In the genomic region with DNA sequence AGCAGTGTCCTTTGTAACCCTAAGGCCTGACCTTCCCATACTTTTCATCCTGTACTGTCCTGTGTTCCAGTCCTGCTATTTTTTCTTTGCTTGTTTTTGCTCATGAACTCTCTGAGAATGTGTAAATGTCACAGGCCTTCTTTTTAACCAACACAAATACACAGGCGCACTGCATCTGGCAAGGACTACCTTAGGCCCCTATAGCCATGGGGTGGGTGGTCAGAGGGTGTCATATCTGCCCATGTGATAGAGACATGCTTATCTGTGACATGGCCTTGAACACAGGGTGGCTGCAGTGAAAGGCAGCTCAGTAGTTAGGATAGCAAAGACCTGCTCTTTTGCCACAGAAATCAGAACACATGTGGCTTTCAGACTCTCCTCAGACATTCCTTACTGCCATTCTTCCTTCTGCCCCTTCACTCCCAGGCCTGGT, we compare ENCODE assay signal across 39 cellular contexts. TPM values are rescaled to one million over a fixed set of nuclear protein-coding genes. Genes with fewer than 3 reads are reported as not detected.
"Had no signal": no experiment of that assay in that cellular context is flagged by ENCODE, and none has a peak within 500 bp of the region (broad histone marks: within the 10 kb centered on the region; RNA-seq: fewer than 3 reads in every experiment).

No MANE protein-coding gene starts in this region.

- H3K27ac Mint-ChIP-seq: activated B cell treated with CpG ODN at 0.5 μM for 24 hours; activated CD4-positive, alpha-beta memory T cell treated with anti-CD3 and anti-CD28 coated beads for 36 hours; activated CD4-positive, alpha-beta T cell treated with anti-CD3 and anti-CD28 coated beads, Interleukin-2, amount 10 ng/mL, durations not matched to agents 24 days and 14 days; activated CD8-positive, alpha-beta T cell treated with anti-CD3 and anti-CD28 coated beads for 36 hours; activated naive CD4-positive, alpha-beta T cell treated with anti-CD3 and anti-CD28 coated beads for 36 hours; activated naive CD8-positive, alpha-beta T cell treated with anti-CD3 and anti-CD28 coated beads for 36 hours; activated T-cell treated with anti-CD3 and anti-CD28 coated beads, Interleukin-2, amount 50 U/mL, for 72 hours; activated T-helper 1 cell treated with anti-CD3 and anti-CD28 coated beads, Interleukin-12 subunit alpha, Interleukin-12 subunit beta, Interleukin-2, Interleukin-4 antibody, amounts not matched to agents 30 ng/mL and 10 ng/mL and 1 ng/mL, durations not matched to agents 14 hours and 24 hours and 36 hours; activated T-helper 17 cell treated with anti-CD3 and anti-CD28 coated beads, Interleukin-2, amount 50 U/mL, for 72 hours; T-helper 1 cell treated with Interleukin-12 subunit alpha and Interleukin-12 subunit beta and Interleukin-4 antibody, amounts not matched to agents 30 μg/mL and 1 μg/mL, for 36 hours; T-helper 2 cell treated with Interferon-gamma antibody and Interleukin-4, amounts not matched to agents 5 μg/mL and 100 μg/mL, for 36 hours had no signal

- H3K4me1 ChIP-seq: adrenal gland, breast epithelium had no signal

- H3K27me3 ChIP-seq: adrenal gland, body of pancreas, breast epithelium had no signal

- ATAC-seq: activated CD8-positive, alpha-beta T cell treated with anti-CD3 and anti-CD28 coated beads for 36 hours; activated naive CD4-positive, alpha-beta T cell treated with anti-CD3 and anti-CD28 coated beads, Interleukin-2, amount 50 U/mL, for 72 hours; activated T-cell treated with anti-CD3 and anti-CD28 coated beads, Interleukin-2, amount 50 U/mL, for 4 hours; activated T-cell treated with anti-CD3 and anti-CD28 coated beads, Interleukin-2, amount 50 U/mL, for 72 hours; activated T-helper 17 cell treated with anti-CD3 and anti-CD28 coated beads, Interleukin-2, amount 50 U/mL, for 72 hours; body of pancreas had no signal

- H3K36me3 ChIP-seq: adrenal gland, brain microvascular endothelial cell, breast epithelium had no signal

- H3K4me3 ChIP-seq: adrenal gland, body of pancreas, breast epithelium had no signal

- DNase-seq: activated B cell treated with CpG ODN at 0.5 μM for 24 hours; activated CD4-positive, alpha-beta memory T cell treated with anti-CD3 and anti-CD28 coated beads for 36 hours; activated CD4-positive, alpha-beta T cell treated with anti-CD3 and anti-CD28 coated beads for 4 hours; activated CD4-positive, alpha-beta T cell treated with anti-CD3 and anti-CD28 coated beads, Interleukin-2, amount 10 ng/mL, durations not matched to agents 24 days and 14 days; activated CD4-positive, alpha-beta T cell treated with anti-CD3 and anti-CD28 coated beads, Interleukin-2, amount 50 U/mL, for 1 hour; activated CD4-positive, alpha-beta T cell treated with anti-CD3 and anti-CD28 coated beads, Interleukin-2, amount 50 U/mL, for 4 hours; activated CD4-positive, CD25-positive, alpha-beta regulatory T cell treated with anti-CD3 and anti-CD28 coated beads, Interleukin-2, amount 50 U/mL, for 72 hours; activated CD8-positive, alpha-beta memory T cell treated with anti-CD3 and anti-CD28 coated beads, Interleukin-2, amount 50 U/mL, for 4 hours; activated CD8-positive, alpha-beta T cell treated with anti-CD3 and anti-CD28 coated beads for 36 hours; activated effector memory CD4-positive, alpha-beta T cell treated with anti-CD3 and anti-CD28 coated beads, Interleukin-2, amount 50 U/mL, for 16 hours; activated gamma-delta T cell treated with Interleukin-2 at 50 U/mL for 16 hours; activated naive CD4-positive, alpha-beta T cell; activated naive CD4-positive, alpha-beta T cell treated with anti-CD3 and anti-CD28 coated beads for 36 hours; activated naive CD4-positive, alpha-beta T cell treated with anti-CD3 and anti-CD28 coated beads, Interleukin-2, amount 50 U/mL, for 16 hours; activated naive CD8-positive, alpha-beta T cell treated with anti-CD3 and anti-CD28 coated beads for 36 hours; activated T-cell treated with anti-CD3 and anti-CD28 coated beads for 4 hours; activated T-cell treated with anti-CD3 and anti-CD28 coated beads, Interleukin-2, amount 50 U/mL, for 1 hour; activated T-cell treated with anti-CD3 and anti-CD28 coated beads, Interleukin-2, amount 50 U/mL, for 4 hours; activated T-cell treated with anti-CD3 and anti-CD28 coated beads, Interleukin-2, amount 50 U/mL, for 72 hours; adrenal gland; amniotic stem cell; aorta; body of pancreas; brain microvascular endothelial cell; central memory CD4-positive, alpha-beta T cell; T-helper 1 cell; T-helper 2 cell; T-helper 9 cell had no signal

- H3K27me3 Mint-ChIP-seq: activated B cell treated with CpG ODN at 0.5 μM for 24 hours; activated CD4-positive, alpha-beta memory T cell treated with anti-CD3 and anti-CD28 coated beads for 36 hours; activated CD4-positive, alpha-beta T cell treated with anti-CD3 and anti-CD28 coated beads, Interleukin-2, amount 10 ng/mL, durations not matched to agents 24 days and 14 days; activated CD8-positive, alpha-beta T cell treated with anti-CD3 and anti-CD28 coated beads for 36 hours had no signal

- H3K27ac ChIP-seq: adrenal gland, body of pancreas, brain microvascular endothelial cell, breast epithelium, VCaP had no signal

- H3K9me3 ChIP-seq: adrenal gland, body of pancreas, breast epithelium had no signal

- H3K4me3 Mint-ChIP-seq: activated B cell treated with CpG ODN at 0.5 μM for 24 hours; activated CD4-positive, alpha-beta memory T cell treated with anti-CD3 and anti-CD28 coated beads for 36 hours; activated CD4-positive, alpha-beta T cell treated with anti-CD3 and anti-CD28 coated beads, Interleukin-2, amount 10 ng/mL, durations not matched to agents 24 days and 14 days; activated CD8-positive, alpha-beta T cell treated with anti-CD3 and anti-CD28 coated beads for 36 hours; activated naive CD4-positive, alpha-beta T cell treated with anti-CD3 and anti-CD28 coated beads for 36 hours; activated naive CD8-positive, alpha-beta T cell treated with anti-CD3 and anti-CD28 coated beads for 36 hours; activated T-cell treated with anti-CD3 and anti-CD28 coated beads, Interleukin-2, amount 50 U/mL, for 4 hours; activated T-cell treated with anti-CD3 and anti-CD28 coated beads, Interleukin-2, amount 50 U/mL, for 72 hours; activated T-helper 1 cell treated with anti-CD3 and anti-CD28 coated beads, Interleukin-12 subunit alpha, Interleukin-12 subunit beta, Interleukin-2, Interleukin-4 antibody, amounts not matched to agents 30 ng/mL and 10 ng/mL and 1 ng/mL, durations not matched to agents 14 hours and 24 hours and 36 hours; activated T-helper 17 cell treated with anti-CD3 and anti-CD28 coated beads, Interleukin-2, amount 50 U/mL, for 72 hours; T-helper 1 cell treated with Interleukin-12 subunit alpha and Interleukin-12 subunit beta and Interleukin-4 antibody, amounts not matched to agents 30 μg/mL and 1 μg/mL, for 36 hours; T-helper 2 cell treated with Interferon-gamma antibody and Interleukin-4, amounts not matched to agents 5 μg/mL and 100 μg/mL, for 36 hours had no signal

- H3K4me1 Mint-ChIP-seq: activated B cell treated with CpG ODN at 0.5 μM for 24 hours; activated CD4-positive, alpha-beta T cell treated with anti-CD3 and anti-CD28 coated beads, Interleukin-2, amount 10 ng/mL, durations not matched to agents 24 days and 14 days; activated naive CD8-positive, alpha-beta T cell treated with anti-CD3 and anti-CD28 coated beads for 36 hours; activated T-helper 17 cell treated with anti-CD3 and anti-CD28 coated beads, Interleukin-2, amount 50 U/mL, for 72 hours had no signal

- H3K36me3 Mint-ChIP-seq: activated CD4-positive, alpha-beta memory T cell treated with anti-CD3 and anti-CD28 coated beads for 36 hours; activated naive CD4-positive, alpha-beta T cell treated with anti-CD3 and anti-CD28 coated beads, Interleukin-2, amount 50 U/mL, for 72 hours; activated naive CD8-positive, alpha-beta T cell treated with anti-CD3 and anti-CD28 coated beads for 36 hours had no signal

- H3K9me3 Mint-ChIP-seq: activated B cell treated with CpG ODN at 0.5 μM for 24 hours; activated CD4-positive, alpha-beta memory T cell treated with anti-CD3 and anti-CD28 coated beads for 36 hours; activated CD4-positive, alpha-beta T cell treated with anti-CD3 and anti-CD28 coated beads, Interleukin-2, amount 10 ng/mL, durations not matched to agents 24 days and 14 days; activated CD8-positive, alpha-beta T cell treated with anti-CD3 and anti-CD28 coated beads for 36 hours; activated naive CD4-positive, alpha-beta T cell treated with anti-CD3 and anti-CD28 coated beads for 36 hours; activated naive CD8-positive, alpha-beta T cell treated with anti-CD3 and anti-CD28 coated beads for 36 hours; activated T-cell treated with anti-CD3 and anti-CD28 coated beads, Interleukin-2, amount 50 U/mL, for 4 hours; activated T-helper 1 cell treated with anti-CD3 and anti-CD28 coated beads, Interleukin-12 subunit alpha, Interleukin-12 subunit beta, Interleukin-2, Interleukin-4 antibody, amounts not matched to agents 30 ng/mL and 10 ng/mL and 1 ng/mL, durations not matched to agents 14 hours and 24 hours and 36 hours; activated T-helper 17 cell treated with anti-CD3 and anti-CD28 coated beads, Interleukin-2, amount 50 U/mL, for 72 hours; T-helper 1 cell treated with Interleukin-12 subunit alpha and Interleukin-12 subunit beta and Interleukin-4 antibody, amounts not matched to agents 30 μg/mL and 1 μg/mL, for 36 hours; T-helper 2 cell treated with Interferon-gamma antibody and Interleukin-4, amounts not matched to agents 5 μg/mL and 100 μg/mL, for 36 hours had no signal

RNA-seq across cellular contexts. Expression of gene MBL2, which starts 3.9 kb away (rescaled TPM):
- total RNA-seq: activated B cell treated with CpG ODN at 0.5 μM for 24 hours; activated CD4-positive, alpha-beta memory T cell treated with anti-CD3 and anti-CD28 coated beads for 36 hours; activated CD4-positive, alpha-beta T cell treated with anti-CD3 and anti-CD28 coated beads, Interleukin-2, amount 10 ng/mL, durations not matched to agents 24 days and 14 days; activated CD8-positive, alpha-beta memory T cell treated with anti-CD3 and anti-CD28 coated beads for 36 hours; activated CD8-positive, alpha-beta T cell treated with anti-CD3 and anti-CD28 coated beads for 36 hours; activated naive CD4-positive, alpha-beta T cell treated with anti-CD3 and anti-CD28 coated beads for 36 hours; activated naive CD4-positive, alpha-beta T cell treated with anti-CD3 and anti-CD28 coated beads, Interleukin-2, amount 50 U/mL, for 72 hours; activated naive CD8-positive, alpha-beta T cell treated with anti-CD3 and anti-CD28 coated beads for 36 hours; activated T-cell treated with anti-CD3 and anti-CD28 coated beads, Interleukin-2, amount 50 U/mL, for 4 hours; activated T-cell treated with anti-CD3 and anti-CD28 coated beads, Interleukin-2, amount 50 U/mL, for 72 hours; activated T-helper 1 cell treated with anti-CD3 and anti-CD28 coated beads, Interleukin-12 subunit alpha, Interleukin-12 subunit beta, Interleukin-2, Interleukin-4 antibody, amounts not matched to agents 30 ng/mL and 10 ng/mL and 1 ng/mL, durations not matched to agents 14 hours and 24 hours and 36 hours; activated T-helper 17 cell treated with anti-CD3 and anti-CD28 coated beads, Interleukin-2, amount 50 U/mL, for 72 hours; aorta; astrocyte; body of pancreas; breast epithelium; cardiac septum; cerebellum had no signal
